ENCODE assay signal across 6 cellular contexts in the genomic region with DNA sequence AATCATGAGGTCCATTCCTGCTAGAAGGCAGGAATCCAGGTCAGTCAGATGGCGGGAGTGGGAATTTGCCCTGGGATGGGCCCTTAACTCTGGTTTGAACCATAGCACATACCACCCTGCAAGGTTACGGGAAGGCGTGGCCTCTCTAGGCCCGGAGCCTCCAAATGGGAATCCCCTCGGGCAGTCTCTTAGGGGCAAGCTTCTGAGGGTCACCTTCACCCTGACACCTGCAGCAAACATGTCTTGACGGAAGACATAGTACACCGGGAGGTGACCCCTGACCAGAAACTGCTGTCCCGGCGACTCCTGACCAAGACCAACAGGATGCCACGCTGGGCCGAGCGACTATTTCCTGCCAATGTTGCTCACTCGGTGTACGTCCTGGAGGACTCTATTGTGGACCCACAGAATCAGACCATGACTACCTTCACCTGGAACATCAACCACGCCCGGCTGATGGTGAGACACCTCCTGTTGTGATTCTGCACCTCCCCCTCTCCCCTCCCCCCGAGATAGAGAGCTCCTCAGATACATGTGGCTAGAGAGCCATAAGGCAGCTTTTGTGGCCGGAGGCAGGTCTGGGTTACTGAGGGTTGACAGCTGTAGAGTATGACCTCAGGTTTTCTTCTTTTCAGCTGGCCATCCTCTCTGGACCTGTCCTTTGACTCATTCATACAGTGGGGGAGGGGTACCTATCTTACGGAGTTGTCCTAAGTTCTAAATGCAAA. TPM values are rescaled to one million over a fixed set of nuclear protein-coding genes. Genes with fewer than 3 reads are reported as not detected.
DNase-seq lines count a peak whose midpoint lies in the region.

No MANE protein-coding gene starts in this region.

- H3K27me3 ChIP-seq in HUES48 (ENCODE audit: control insufficient read depth, insufficient read depth, low read length) (no peaks in the 10 kb centered on the region), muscle layer of colon (ENCODE audit: control insufficient read depth in 1 of 2, insufficient read depth in 2 of 2, low read length in 2 of 2) (no peaks in the 10 kb centered on the region)

- DNase-seq in activated T-helper 2 cell treated with anti-CD3 and anti-CD28 coated beads, Interferon-gamma antibody, Interleukin-2, Interleukin-4, amounts not matched to agents 10 μg/mL and 5 μg/mL and 100 μg/mL, durations not matched to agents 14 hours and 24 hours and 36 hours (ENCODE audit: low spot score): no peak
- DNase-seq in iPS-NIHi7 (ENCODE audit: extremely low spot score) (no peak), NCI-H1694 treated with DMSO at 0.1 percent for 48 hours (lab: John Stamatoyannopoulos, UW) (no peak), cortex of kidney (lab: John Stamatoyannopoulos, UW) (no peak)

- peaks cover 64% of the 10 kb centered on the region for H3K36me3 Mint-ChIP-seq in activated T-helper 2 cell treated with anti-CD3 and anti-CD28 coated beads, Interferon-gamma antibody, Interleukin-2, Interleukin-4, amounts not matched to agents 10 μg/mL and 5 μg/mL and 100 μg/mL, durations not matched to agents 14 hours and 24 hours and 36 hours (ENCODE audit: low read depth)

- peaks cover 33% of the 10 kb centered on the region for H3K36me3 ChIP-seq in HUES48 (ENCODE audit: control insufficient read depth, insufficient read depth, low read length)
- peaks cover 15% of the 10 kb centered on the region for H3K36me3 ChIP-seq in muscle layer of colon (ENCODE audit: insufficient read depth, low read length)

- no peaks in the 10 kb centered on the region for H3K27me3 Mint-ChIP-seq in activated T-helper 2 cell treated with anti-CD3 and anti-CD28 coated beads, Interferon-gamma antibody, Interleukin-2, Interleukin-4, amounts not matched to agents 10 μg/mL and 5 μg/mL and 100 μg/mL, durations not matched to agents 14 hours and 24 hours and 36 hours (ENCODE audit: low read depth)

- intact Hi-C loops in activated T-helper 2 cell treated with anti-CD3 and anti-CD28 coated beads, Interferon-gamma antibody, Interleukin-2, Interleukin-4, amounts not matched to agents 10 μg/mL and 5 μg/mL and 100 μg/mL, durations not matched to agents 14 hours and 24 hours and 36 hours (cut with micrococcal nuclease): loop anchor here (5.0 kb wide), 2 partner anchors 172 to 297 kb away; partner anchors contain the start of genes NSD1 and UIMC1

- H3K4me1 ChIP-seq in HUES48 (ENCODE audit: control insufficient read depth, insufficient read depth, low read length) (0 out of 2 replicates have a peak, but pooled peaks cover 2% of the 10 kb centered on the region), muscle layer of colon (ENCODE audit: insufficient read depth, low read length) (peaks cover 45% of the 10 kb centered on the region)

- peak overlapping the region; percentile 82 for H3K9ac ChIP-seq in HUES48 (ENCODE audit: low read depth, low read length)
- H3K9ac ChIP-seq in muscle layer of colon (ENCODE audit: low read length): peak overlapping the region; percentile 77

- H3K4me3 ChIP-seq in HUES48 (ENCODE audit: low read depth, low read length) (peak overlapping the region; percentile 96), muscle layer of colon (ENCODE audit: low read depth in 1 of 2, low read length in 2 of 2) (peak overlapping the region; percentile 92 to 94)

- H3K4me3 Mint-ChIP-seq in activated T-helper 2 cell treated with anti-CD3 and anti-CD28 coated beads, Interferon-gamma antibody, Interleukin-2, Interleukin-4, amounts not matched to agents 10 μg/mL and 5 μg/mL and 100 μg/mL, durations not matched to agents 14 hours and 24 hours and 36 hours (ENCODE audit: low read depth): peak overlapping the region; percentile 97

- no peaks in the 10 kb centered on the region for H3K9me3 ChIP-seq in HUES48 (ENCODE audit: control insufficient read depth, insufficient read depth, low read length)
- no peaks in the 10 kb centered on the region for H3K9me3 ChIP-seq in muscle layer of colon (ENCODE audit: low read length)

- H3K27ac Mint-ChIP-seq in activated T-helper 2 cell treated with anti-CD3 and anti-CD28 coated beads, Interferon-gamma antibody, Interleukin-2, Interleukin-4, amounts not matched to agents 10 μg/mL and 5 μg/mL and 100 μg/mL, durations not matched to agents 14 hours and 24 hours and 36 hours: peak overlapping the region; percentile 87

- H3K9me3 Mint-ChIP-seq in activated T-helper 2 cell treated with anti-CD3 and anti-CD28 coated beads, Interferon-gamma antibody, Interleukin-2, Interleukin-4, amounts not matched to agents 10 μg/mL and 5 μg/mL and 100 μg/mL, durations not matched to agents 14 hours and 24 hours and 36 hours: no peaks in the 10 kb centered on the region

- peaks cover 57% of the 10 kb centered on the region for H3K4me1 Mint-ChIP-seq in activated T-helper 2 cell treated with anti-CD3 and anti-CD28 coated beads, Interferon-gamma antibody, Interleukin-2, Interleukin-4, amounts not matched to agents 10 μg/mL and 5 μg/mL and 100 μg/mL, durations not matched to agents 14 hours and 24 hours and 36 hours (ENCODE audit: low read depth)

- H3K27ac ChIP-seq in HUES48 (ENCODE audit: low read depth, low read length) (peak overlapping the region; percentile 76), muscle layer of colon (ENCODE audit: low read depth, low read length) (peak overlapping the region; percentile 79)

RNA-seq across cellular contexts. Expression of gene PRELID1, which starts 1.0 kb away (rescaled TPM):
- 223 and 229 TPM in 2 replicates for total RNA-seq in activated T-helper 2 cell treated with anti-CD3 and anti-CD28 coated beads, Interferon-gamma antibody, Interleukin-2, Interleukin-4, amounts not matched to agents 10 μg/mL and 5 μg/mL and 100 μg/mL, durations not matched to agents 14 hours and 24 hours and 36 hours

RNA-seq across cellular contexts. Expression of gene RAB24, which starts 1.0 kb away (rescaled TPM):
- 17.7 and 19.0 TPM in 2 replicates for total RNA-seq in activated T-helper 2 cell treated with anti-CD3 and anti-CD28 coated beads, Interferon-gamma antibody, Interleukin-2, Interleukin-4, amounts not matched to agents 10 μg/mL and 5 μg/mL and 100 μg/mL, durations not matched to agents 14 hours and 24 hours and 36 hours

RNA-seq across cellular contexts. Expression of gene MXD3, which starts 7.1 kb away (rescaled TPM):
- total RNA-seq in activated T-helper 2 cell treated with anti-CD3 and anti-CD28 coated beads, Interferon-gamma antibody, Interleukin-2, Interleukin-4, amounts not matched to agents 10 μg/mL and 5 μg/mL and 100 μg/mL, durations not matched to agents 14 hours and 24 hours and 36 hours: 12.8 and 13.9 TPM in 2 replicates

RNA-seq across cellular contexts. Expression of gene LMAN2, which starts 46.9 kb away (rescaled TPM):
- total RNA-seq in activated T-helper 2 cell treated with anti-CD3 and anti-CD28 coated beads, Interferon-gamma antibody, Interleukin-2, Interleukin-4, amounts not matched to agents 10 μg/mL and 5 μg/mL and 100 μg/mL, durations not matched to agents 14 hours and 24 hours and 36 hours: 130 and 137 TPM in 2 replicates

RNA-seq across cellular contexts. Expression of gene RGS14, which starts 53.2 kb away (rescaled TPM):
- total RNA-seq in activated T-helper 2 cell treated with anti-CD3 and anti-CD28 coated beads, Interferon-gamma antibody, Interleukin-2, Interleukin-4, amounts not matched to agents 10 μg/mL and 5 μg/mL and 100 μg/mL, durations not matched to agents 14 hours and 24 hours and 36 hours: 36.2 and 40.5 TPM in 2 replicates
